ENCODE assay signal across 23 cellular contexts in the genomic region with DNA sequence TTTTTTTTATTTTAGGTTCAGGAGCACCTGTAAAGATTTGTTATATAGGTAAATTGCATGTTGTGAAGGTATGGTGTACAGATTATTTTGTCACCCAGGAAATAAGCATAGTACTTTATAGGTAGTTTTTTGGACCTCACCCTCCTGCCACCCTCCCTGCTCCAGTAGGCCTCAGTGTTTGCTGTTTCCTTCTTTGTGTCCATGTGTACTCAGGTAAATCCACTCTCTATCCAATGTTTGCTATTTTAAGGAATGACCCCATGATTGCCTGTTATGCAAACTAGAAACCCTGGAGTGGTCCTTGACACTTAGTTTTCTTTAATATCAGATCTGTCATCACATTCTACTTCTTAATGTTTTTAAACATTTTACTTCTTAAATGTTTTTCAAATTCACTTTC. TPM values are rescaled to one million over a fixed set of nuclear protein-coding genes. Genes with fewer than 3 reads are reported as not detected.
"Had no signal": no experiment of that assay in that cellular context is flagged by ENCODE, and none has a peak within 500 bp of the region (broad histone marks: within the 10 kb centered on the region; RNA-seq: fewer than 3 reads in every experiment).

No MANE protein-coding gene starts in this region.

- ATAC-seq: activated CD4-positive, alpha-beta T cell treated with anti-CD3 and anti-CD28 coated beads for 36 hours; activated T-cell treated with anti-CD3 and anti-CD28 coated beads, Interleukin-2, amount 50 U/mL, for 72 hours; heart right ventricle; left cardiac atrium had no signal

- H3K4me3 ChIP-seq: heart right ventricle, lung, spleen had no signal

- DNase-seq: activated B cell treated with CpG ODN at 0.5 μM for 24 hours; activated CD4-positive, alpha-beta T cell treated with anti-CD3 and anti-CD28 coated beads for 36 hours; activated CD4-positive, alpha-beta T cell treated with anti-CD3 and anti-CD28 coated beads, Interleukin-2, amount 50 U/mL, for 4 hours; activated effector memory CD4-positive, alpha-beta T cell treated with anti-CD3 and anti-CD28 coated beads, Interleukin-2, amount 50 U/mL, for 16 hours; activated naive CD4-positive, alpha-beta T cell treated with anti-CD3 and anti-CD28 coated beads, Interleukin-2, amount 10 ng/mL, durations not matched to agents 7 days and 5 days; activated T-cell treated with anti-CD3 and anti-CD28 coated beads, Interleukin-2, amount 50 U/mL, for 72 hours; aorta; erythroblast; foreskin fibroblast; heart right ventricle; islet precursor cell; left cardiac atrium; naive B cell; retina; spleen; stimulated activated CD4-positive, alpha-beta T cell treated with anti-CD3 and anti-CD28 coated beads, Interleukin-4, amount 100 ng/mL, for 24 hours; stimulated activated naive CD4-positive, alpha-beta T cell treated with Interleukin-2 at 50 U/mL for 16 hours; T1000 had no signal

- H3K27me3 ChIP-seq: spleen had no signal

- H3K27ac ChIP-seq: heart right ventricle, spleen had no signal

- H3K9me3 ChIP-seq: heart right ventricle, spleen had no signal

- H3K36me3 ChIP-seq: heart right ventricle, spleen had no signal

- H3K4me1 ChIP-seq: heart right ventricle had no signal

RNA-seq across cellular contexts. Expression of gene LHX9, which starts 33.9 kb away (rescaled TPM):
- total RNA-seq: activated B cell treated with CpG ODN at 0.5 μM for 24 hours; activated CD4-positive, alpha-beta T cell treated with anti-CD3 and anti-CD28 coated beads for 36 hours; chondrocyte; fibroblast of lung; mesenteric fat pad; spleen; ureter had no signal

RNA-seq across cellular contexts. Expression of gene C1orf53, which starts 48.7 kb away (rescaled TPM):
- total RNA-seq: activated T-cell treated with anti-CD3 and anti-CD28 coated beads, Interleukin-2, amount 50 U/mL, for 72 hours had no signal
